9 cellular contexts compared by ENCODE assay signal in the genomic region with DNA sequence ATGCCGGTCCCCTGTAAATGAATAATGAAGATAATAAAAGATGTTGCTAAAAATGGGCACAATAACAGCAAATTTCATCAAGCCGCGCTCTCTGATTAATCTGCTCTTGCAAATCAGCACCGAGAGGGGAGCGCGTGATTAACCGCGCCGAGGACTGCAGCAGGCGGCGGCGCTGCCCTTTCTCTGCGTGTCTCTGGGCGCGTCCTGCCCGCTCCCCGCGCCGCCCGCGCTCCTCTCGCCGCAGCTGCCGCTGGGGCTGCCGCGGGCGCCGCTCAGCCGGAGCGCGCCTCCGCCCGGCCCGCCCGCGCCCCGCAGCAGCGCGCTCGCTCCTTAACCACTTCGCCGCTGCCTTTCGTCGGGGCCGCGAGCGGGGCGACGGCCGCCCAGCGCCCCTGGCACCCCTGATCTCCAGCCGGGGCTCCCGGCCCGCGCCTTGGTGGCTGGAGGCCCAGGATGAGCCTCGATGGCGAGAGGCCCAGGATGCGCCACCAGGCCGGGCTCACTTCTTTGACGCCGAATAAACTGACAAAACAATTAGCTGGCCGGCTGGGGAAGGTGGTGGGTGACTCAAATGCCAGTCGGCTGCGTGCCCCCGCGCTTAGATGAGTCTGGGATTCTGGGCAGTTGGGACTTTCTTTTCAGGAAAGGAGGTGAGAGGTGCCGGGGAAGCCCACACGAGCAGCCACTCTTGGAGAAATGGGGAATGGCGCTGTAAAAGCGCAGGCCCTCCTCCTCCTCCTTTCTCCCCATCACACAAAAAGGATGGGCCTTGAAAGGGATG.
DNase-seq lines count a peak whose midpoint lies in the region; ATAC-seq, FAIRE-seq and TF ChIP-seq lines count a peak whose summit lies in the region.
"Had no signal": no experiment of that assay in that cellular context is flagged by ENCODE, and none has a peak within 500 bp of the region (broad histone marks: within the 10 kb centered on the region; RNA-seq: fewer than 3 reads in every experiment).

No MANE protein-coding gene starts in this region.

- H3K36me3 ChIP-seq in PC-9 (ENCODE audit: low read depth) (no peaks in the 10 kb centered on the region), neural cell (ENCODE audit: insufficient read depth, low read length) (no peaks in the 10 kb centered on the region)

- no peak for TF ChIP-seq POLR2A in GM12891 (IDR thresholded peaks at IDR 0.05; ENCODE audit: low read depth, low read length)

- H3K27ac Mint-ChIP-seq in activated naive CD4-positive, alpha-beta T cell treated with anti-CD3 and anti-CD28 coated beads, Interleukin-2, amount 10 ng/mL, durations not matched to agents 7 days and 5 days, result no peak overlapping the region
- H3K27ac Mint-ChIP-seq: memory B cell had no signal

- no peaks in the 10 kb centered on the region for H4K20me1 ChIP-seq in PC-9 (ENCODE audit: insufficient read depth)
- H4K20me1 ChIP-seq in neural cell (ENCODE audit: insufficient read depth), result no peaks in the 10 kb centered on the region

- peaks cover 2% of the 10 kb centered on the region for H3K9me3 Mint-ChIP-seq in activated naive CD4-positive, alpha-beta T cell treated with anti-CD3 and anti-CD28 coated beads, Interleukin-2, amount 10 ng/mL, durations not matched to agents 7 days and 5 days

- no peak for TF ChIP-seq EP300 in neural cell (conservative IDR thresholded peaks at IDR 0.05; ENCODE audit: poor library complexity, severe bottlenecking)

- H3K27me3 Mint-ChIP-seq in activated naive CD4-positive, alpha-beta T cell treated with anti-CD3 and anti-CD28 coated beads, Interleukin-2, amount 10 ng/mL, durations not matched to agents 7 days and 5 days, result peaks cover 25% of the 10 kb centered on the region

- intact Hi-C loops in PC-9 (cut with micrococcal nuclease; ENCODE audit: unreplicated experiment), result no loop called here

- H3F3A ChIP-seq in PC-9 (ENCODE audit: insufficient read depth, low read depth), result no peaks in the 10 kb centered on the region
- H3F3A ChIP-seq in neural cell (ENCODE audit: insufficient read depth, low read length, poor library complexity, severe bottlenecking), result no peaks in the 10 kb centered on the region

- no peaks in the 10 kb centered on the region; the same call in 1 of the 2 replicates for H3K9me3 ChIP-seq in PC-9 (ENCODE audit: insufficient read depth, low read depth)
- H3K9me3 ChIP-seq in neural cell (ENCODE audit: low read length), result no peaks in the 10 kb centered on the region

- no TSS peak for BruUV-seq in PC-9 (replicated peaks; lab: Mats Ljungman, UMichigan)

- H3K27me3 ChIP-seq in PC-9 (ENCODE audit: insufficient read depth, low read depth) (peaks cover 23% of the 10 kb centered on the region), neural cell (ENCODE audit: insufficient read depth, low read depth, low read length) (no peaks in the 10 kb centered on the region)

- H3K79me2 ChIP-seq in PC-9 (ENCODE audit: low read depth) (no peaks in the 10 kb centered on the region), neural cell (replicated peaks; ENCODE audit: insufficient read depth, low read length) (no peaks in the 10 kb centered on the region)

- peak overlapping the region; percentile 58 for H3K9ac ChIP-seq in neural cell (ENCODE audit: low read length)

- H3K27ac ChIP-seq in PC-9, result no peak overlapping the region
- no peak overlapping the region for H3K27ac ChIP-seq in neural cell (ENCODE audit: low read length)

- TF ChIP-seq CTCF in PC-9 (conservative IDR thresholded peaks at IDR 0.05) (no peak), foreskin fibroblast (IDR thresholded peaks at IDR 0.05; ENCODE audit: low read depth, low read length) (no peak), neural cell (IDR thresholded peaks at IDR 0.05; ENCODE audit: poor library complexity, severe bottlenecking) (peak; percentile 36)

- H3K4me3 ChIP-seq in PC-9, result peak overlapping the region; percentile 33; the same call in 1 of the 2 replicates
- peak overlapping the region; percentile 37 to 57 for H3K4me3 ChIP-seq in foreskin fibroblast (ENCODE audit: low read depth in 1 of 2, low read length in 2 of 2)
- H3K4me3 ChIP-seq in neural cell (ENCODE audit: low read length), result peak overlapping the region; percentile 67

- no peaks in the 10 kb centered on the region for H3K9me2 ChIP-seq in PC-9 (ENCODE audit: insufficient read depth)
- H3K9me2 ChIP-seq in neural cell (ENCODE audit: insufficient read depth, low read length), result no peaks in the 10 kb centered on the region

- POLR2A ChIA-PET in PC-9 (lab: Charles Lee; ENCODE audit: unreplicated experiment), result no interaction called here

- H3K4me3 Mint-ChIP-seq in activated naive CD4-positive, alpha-beta T cell treated with anti-CD3 and anti-CD28 coated beads, Interleukin-2, amount 10 ng/mL, durations not matched to agents 7 days and 5 days, result no peak overlapping the region
- H3K4me3 Mint-ChIP-seq: memory B cell had no signal

- TF ChIP-seq RAD21 in neural cell (conservative IDR thresholded peaks at IDR 0.05), result peak; percentile 15

- no peaks in the 10 kb centered on the region for H3K36me3 Mint-ChIP-seq in activated naive CD4-positive, alpha-beta T cell treated with anti-CD3 and anti-CD28 coated beads, Interleukin-2, amount 10 ng/mL, durations not matched to agents 7 days and 5 days
- H3K36me3 Mint-ChIP-seq: memory B cell had no signal

- no peak for ATAC-seq in HG03139 (IDR thresholded peaks at IDR 0.05; ENCODE audit: unreplicated experiment)
- ATAC-seq in GM21367 (IDR thresholded peaks at IDR 0.05; ENCODE audit: unreplicated experiment), result no peak

- FAIRE-seq in GM12891 (lab: Jason Lieb, UNC), result no peak

- CTCF ChIA-PET in PC-9 (lab: Charles Lee), result no interaction called here
- CTCF ChIA-PET in activated naive CD4-positive, alpha-beta T cell treated with anti-CD3 and anti-CD28 coated beads, Interleukin-2, amount 10 ng/mL, durations not matched to agents 7 days and 5 days (lab: Charles Lee), result no interaction called here

- peak overlapping the region; percentile 59 for H3K4me2 ChIP-seq in PC-9
- peak overlapping the region; percentile 35 for H3K4me2 ChIP-seq in neural cell (ENCODE audit: low read length)

- no peaks in the 10 kb centered on the region for H3K4me1 Mint-ChIP-seq in activated naive CD4-positive, alpha-beta T cell treated with anti-CD3 and anti-CD28 coated beads, Interleukin-2, amount 10 ng/mL, durations not matched to agents 7 days and 5 days
- H3K4me1 Mint-ChIP-seq: memory B cell had no signal

- DNase-seq in EL, result peak; percentile 32
- DNase-seq in PC-9, result peak in 1 of 2 experiments; percentile 14
- peak; percentile 8 to 54 for DNase-seq in foreskin fibroblast
- no peak for DNase-seq in activated naive CD4-positive, alpha-beta T cell treated with anti-CD3 and anti-CD28 coated beads, Interleukin-2, amount 10 ng/mL, durations not matched to agents 7 days and 5 days
- no peak for DNase-seq in GM12891 (ENCODE audit: insufficient read length, low spot score)

- H3K4me1 ChIP-seq in PC-9 (replicated peaks; ENCODE audit: insufficient read depth), result no peaks in the 10 kb centered on the region

- H2AFZ ChIP-seq in PC-9 (no peak overlapping the region), neural cell (ENCODE audit: low read depth, low read length) (peak overlapping the region; percentile 40)

TF ChIP-seq in neural cell, 6 proteins besides CTCF, POLR2A, EP300 and RAD21 (continues in another document):
- TF ChIP-seq, protein P1, sequence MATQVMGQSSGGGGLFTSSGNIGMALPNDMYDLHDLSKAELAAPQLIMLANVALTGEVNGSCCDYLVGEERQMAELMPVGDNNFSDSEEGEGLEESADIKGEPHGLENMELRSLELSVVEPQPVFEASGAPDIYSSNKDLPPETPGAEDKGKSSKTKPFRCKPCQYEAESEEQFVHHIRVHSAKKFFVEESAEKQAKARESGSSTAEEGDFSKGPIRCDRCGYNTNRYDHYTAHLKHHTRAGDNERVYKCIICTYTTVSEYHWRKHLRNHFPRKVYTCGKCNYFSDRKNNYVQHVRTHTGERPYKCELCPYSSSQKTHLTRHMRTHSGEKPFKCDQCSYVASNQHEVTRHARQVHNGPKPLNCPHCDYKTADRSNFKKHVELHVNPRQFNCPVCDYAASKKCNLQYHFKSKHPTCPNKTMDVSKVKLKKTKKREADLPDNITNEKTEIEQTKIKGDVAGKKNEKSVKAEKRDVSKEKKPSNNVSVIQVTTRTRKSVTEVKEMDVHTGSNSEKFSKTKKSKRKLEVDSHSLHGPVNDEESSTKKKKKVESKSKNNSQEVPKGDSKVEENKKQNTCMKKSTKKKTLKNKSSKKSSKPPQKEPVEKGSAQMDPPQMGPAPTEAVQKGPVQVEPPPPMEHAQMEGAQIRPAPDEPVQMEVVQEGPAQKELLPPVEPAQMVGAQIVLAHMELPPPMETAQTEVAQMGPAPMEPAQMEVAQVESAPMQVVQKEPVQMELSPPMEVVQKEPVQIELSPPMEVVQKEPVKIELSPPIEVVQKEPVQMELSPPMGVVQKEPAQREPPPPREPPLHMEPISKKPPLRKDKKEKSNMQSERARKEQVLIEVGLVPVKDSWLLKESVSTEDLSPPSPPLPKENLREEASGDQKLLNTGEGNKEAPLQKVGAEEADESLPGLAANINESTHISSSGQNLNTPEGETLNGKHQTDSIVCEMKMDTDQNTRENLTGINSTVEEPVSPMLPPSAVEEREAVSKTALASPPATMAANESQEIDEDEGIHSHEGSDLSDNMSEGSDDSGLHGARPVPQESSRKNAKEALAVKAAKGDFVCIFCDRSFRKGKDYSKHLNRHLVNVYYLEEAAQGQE (IDR thresholded peaks at IDR 0.05; ENCODE audit: borderline replicate concordance), result no peak

TF ChIP-seq in GM12891, 5 proteins besides CTCF, POLR2A, EP300 and RAD21:
- TF ChIP-seq POLR2AphosphoS5 (IDR thresholded peaks at IDR 0.05; ENCODE audit: low read depth, low read length), result no peak
- TF ChIP-seq POU2F2 (IDR thresholded peaks at IDR 0.05; ENCODE audit: low read depth, low read length), result no peak
- no peak for TF ChIP-seq PAX5 (IDR thresholded peaks at IDR 0.05; ENCODE audit: insufficient read depth, low read length, severe bottlenecking)
- no peak for TF ChIP-seq SPI1 (IDR thresholded peaks at IDR 0.05; ENCODE audit: low read depth, low read length)
- TF ChIP-seq TAF1 (IDR thresholded peaks at IDR 0.05; ENCODE audit: low read depth, low read length), result no peak

Comparison
In these comparisons a context has a peak if more than half of its experiments do, and no peak if none do; other contexts are left out.
1. DNase-seq: peak in EL (single experiment) and foreskin fibroblast (2 of 2); none in activated naive CD4-positive, alpha-beta T cell treated with anti-CD3 and anti-CD28 coated beads, Interleukin-2, amount 10 ng/mL, durations not matched to agents 7 days and 5 days (single experiment) and GM12891 (single experiment).
2. Peak in every context shown above with its lines, with median percentiles within 50 percentile points of each other: H3K4me3 ChIP-seq.